In the genomic region with DNA sequence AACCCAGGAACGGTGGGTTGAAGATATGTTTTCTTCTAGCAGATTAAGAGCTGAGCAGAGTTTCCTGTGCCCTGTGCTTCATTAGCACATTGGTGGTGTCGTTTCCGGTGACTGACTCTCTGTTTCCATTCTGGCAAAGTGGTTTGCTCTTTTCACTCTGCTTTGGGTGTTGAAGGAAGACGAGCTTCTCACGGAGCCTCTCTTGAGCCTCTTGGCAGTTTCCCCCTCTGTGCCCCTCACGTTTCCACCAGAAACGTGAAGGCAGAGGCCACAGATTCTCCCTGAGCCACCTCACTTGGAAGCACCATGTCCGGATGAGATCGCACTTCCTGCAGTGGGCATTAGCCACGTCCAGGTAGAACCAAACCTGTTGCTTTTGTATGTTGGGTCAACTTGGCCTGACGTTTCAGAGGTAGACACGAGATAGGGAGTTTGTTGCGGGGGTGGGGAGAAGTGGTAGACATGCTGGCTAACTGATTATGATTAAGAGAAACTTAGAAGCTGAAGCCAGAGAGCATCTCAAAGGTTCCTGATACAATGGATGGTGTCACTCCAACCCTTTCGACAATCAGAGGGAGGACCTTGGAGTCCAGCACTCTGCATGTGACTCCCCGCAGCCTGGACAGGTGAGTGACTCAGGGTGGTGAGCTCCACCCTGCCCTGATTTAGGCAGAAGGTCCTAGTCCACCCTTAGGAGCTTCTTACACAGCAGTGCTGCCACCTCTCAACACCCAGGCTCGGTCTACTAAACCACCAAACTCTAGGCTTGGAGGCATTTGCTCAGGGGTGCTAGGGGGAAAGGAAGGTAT, we compare ENCODE assay signal across 9 cellular contexts. TPM values are rescaled to one million over a fixed set of nuclear protein-coding genes. Genes with fewer than 3 reads are reported as not detected.
DNase-seq lines count a peak whose midpoint lies in the region; ATAC-seq and TF ChIP-seq lines count a peak whose summit lies in the region.
"Had no signal": no experiment of that assay in that cellular context is flagged by ENCODE, and none has a peak within 500 bp of the region (broad histone marks: within the 10 kb centered on the region; RNA-seq: fewer than 3 reads in every experiment).

A gene with protein sequence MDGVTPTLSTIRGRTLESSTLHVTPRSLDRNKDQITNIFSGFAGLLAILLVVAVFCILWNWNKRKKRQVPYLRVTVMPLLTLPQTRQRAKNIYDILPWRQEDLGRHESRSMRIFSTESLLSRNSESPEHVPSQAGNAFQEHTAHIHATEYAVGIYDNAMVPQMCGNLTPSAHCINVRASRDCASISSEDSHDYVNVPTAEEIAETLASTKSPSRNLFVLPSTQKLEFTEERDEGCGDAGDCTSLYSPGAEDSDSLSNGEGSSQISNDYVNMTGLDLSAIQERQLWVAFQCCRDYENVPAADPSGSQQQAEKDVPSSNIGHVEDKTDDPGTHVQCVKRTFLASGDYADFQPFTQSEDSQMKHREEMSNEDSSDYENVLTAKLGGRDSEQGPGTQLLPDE (plus strand): TSS at position 155 of the 809 bp plus-strand sequence. CDS start 383 bp downstream, at position 538.

- no peaks in the 10 kb centered on the region for H3K9me3 Mint-ChIP-seq in activated CD8-positive, alpha-beta memory T cell treated with anti-CD3 and anti-CD28 coated beads, Interleukin-2, amount 10 ng/mL, durations not matched to agents 7 days and 5 days (ENCODE audit: low read depth)
- no peaks in the 10 kb centered on the region for H3K9me3 Mint-ChIP-seq in naive B cell

- H3K36me3 Mint-ChIP-seq in activated CD8-positive, alpha-beta memory T cell treated with anti-CD3 and anti-CD28 coated beads, Interleukin-2, amount 10 ng/mL, durations not matched to agents 7 days and 5 days = peaks cover 12% of the 10 kb centered on the region
- peaks cover 0 to 7% of the 10 kb centered on the region in 2 donors for H3K36me3 Mint-ChIP-seq in naive B cell

- ATAC-seq in GM19025 (IDR thresholded peaks at IDR 0.05; ENCODE audit: low read depth, unreplicated experiment) (peak; percentile 69), HG03469 (IDR thresholded peaks at IDR 0.05; ENCODE audit: unreplicated experiment) (peak; percentile 80), naive B cell (ENCODE audit: low read depth in 2 of 2) (peak; percentile 88 to 91)
- peak; percentile 89 for ATAC-seq in activated CD8-positive, alpha-beta memory T cell treated with anti-CD3 and anti-CD28 coated beads, Interleukin-2, amount 10 ng/mL, durations not matched to agents 7 days and 5 days

- CTCF ChIA-PET in activated CD8-positive, alpha-beta memory T cell treated with anti-CD3 and anti-CD28 coated beads, Interleukin-2, amount 10 ng/mL, durations not matched to agents 7 days and 5 days (lab: Charles Lee) = interaction anchor here (0.8 to 2.8 kb wide), 17 partner anchors 10 to 666 kb away, joined by 3 to 14 read pairs (median 4); a partner anchor contains a TSS

- peak within 1 kb of the TSS in 1 of 5 donors; percentile 29 for H3K27ac ChIP-seq in adrenal gland

- WGBS in adrenal gland, 4 donors = 77 to 87% (median 78%) methylated on average over 15 to 16 of the region's 16 CpGs

- no peak for TF ChIP-seq POLR2A in adrenal gland (IDR thresholded peaks at IDR 0.05)

- intact Hi-C loops in posterior vena cava (cut with DNase I) (no loop called here), adrenal gland (cut with DNase I) (no loop called here)

- H3K27me3 ChIP-seq in adrenal gland = no peaks in the 10 kb centered on the region

- H3K36me3 ChIP-seq in adrenal gland (replicated peaks in 1 of 2) = no peaks in the 10 kb centered on the region

- H3K4me3 ChIP-seq in adrenal gland = no peak within 1 kb of the TSS
- H3K4me3 ChIP-seq: lung had no signal

- H3K4me1 Mint-ChIP-seq in activated CD8-positive, alpha-beta memory T cell treated with anti-CD3 and anti-CD28 coated beads, Interleukin-2, amount 10 ng/mL, durations not matched to agents 7 days and 5 days = peaks cover 52% of the 10 kb centered on the region
- peaks cover 16 to 34% (median 18%) of the 10 kb centered on the region in 3 donors for H3K4me1 Mint-ChIP-seq in naive B cell

- DNase-seq in activated CD8-positive, alpha-beta memory T cell treated with anti-CD3 and anti-CD28 coated beads, Interleukin-2, amount 10 ng/mL, durations not matched to agents 7 days and 5 days = peak; percentile 91
- DNase-seq in naive B cell = peak; percentile 35
- no peak for DNase-seq in putamen (ENCODE audit: low spot score)
- DNase-seq in posterior vena cava (ENCODE audit: low spot score) = no peak
- no peak for DNase-seq in NCI-H2171 (lab: John Stamatoyannopoulos, UW)
- no peak for DNase-seq in adrenal gland

- no peak for TF ChIP-seq CTCF in adrenal gland (IDR thresholded peaks at IDR 0.05)

- H3K27me3 Mint-ChIP-seq in activated CD8-positive, alpha-beta memory T cell treated with anti-CD3 and anti-CD28 coated beads, Interleukin-2, amount 10 ng/mL, durations not matched to agents 7 days and 5 days = no peaks in the 10 kb centered on the region
- peaks cover 0 to 5% (median 0%) of the 10 kb centered on the region in 3 donors for H3K27me3 Mint-ChIP-seq in naive B cell

- H3K9me3 ChIP-seq in adrenal gland (replicated peaks in 1 of 3) = no peaks in the 10 kb centered on the region

- H3K4me3 Mint-ChIP-seq in activated CD8-positive, alpha-beta memory T cell treated with anti-CD3 and anti-CD28 coated beads, Interleukin-2, amount 10 ng/mL, durations not matched to agents 7 days and 5 days = peak within 1 kb of the TSS; percentile 87
- peak within 1 kb of the TSS; percentile 81 to 93 (median 87) for H3K4me3 Mint-ChIP-seq in naive B cell

- peaks cover 0 to 8% of the 10 kb centered on the region in 2 donors for H3K4me1 ChIP-seq in adrenal gland (replicated peaks in 1 of 2)

- H3K27ac Mint-ChIP-seq in activated CD8-positive, alpha-beta memory T cell treated with anti-CD3 and anti-CD28 coated beads, Interleukin-2, amount 10 ng/mL, durations not matched to agents 7 days and 5 days = peak within 1 kb of the TSS; percentile 100
- H3K27ac Mint-ChIP-seq in naive B cell = peak within 1 kb of the TSS; percentile 68 to 93 (median 90)

RNA-seq across cellular contexts. Expression of the gene that starts here (rescaled TPM):
- 10 to 100 TPM; 20.3 to 22.3 TPM for total RNA-seq in activated CD8-positive, alpha-beta memory T cell treated with anti-CD3 and anti-CD28 coated beads, Interleukin-2, amount 10 ng/mL, durations not matched to agents 7 days and 5 days
- 1 to 10 TPM in 5 of 6 donors, not detected in 1; 3.8 to 9.3 (median 6.3) TPM for polyA plus RNA-seq in naive B cell (ENCODE audit: low read depth in 6 of 6)
- under 1 TPM; 0.81 to 0.83 TPM for total RNA-seq in posterior vena cava
- under 1 TPM in 6 of 8 donors, not detected in 2; 0.23 to 0.68 (median 0.37) TPM for total RNA-seq in adrenal gland
- under 1 TPM in 2 of 3 donors, not detected in 1; 0.24 to 0.66 TPM for polyA plus RNA-seq in adrenal gland

Comparison
In these comparisons a context has a peak if more than half of its experiments do, and no peak if none do; other contexts are left out.
1. RNA of the gene that starts here (total RNA-seq): 20.3 to 22.3 TPM in activated CD8-positive, alpha-beta memory T cell treated with anti-CD3 and anti-CD28 coated beads, Interleukin-2, amount 10 ng/mL, durations not matched to agents 7 days and 5 days; 0.81 to 0.83 TPM in posterior vena cava and 0.23 to 0.68 TPM in adrenal gland; every median in the first group is over 10 times any median in the second.
2. DNase-seq: peak in activated CD8-positive, alpha-beta memory T cell treated with anti-CD3 and anti-CD28 coated beads, Interleukin-2, amount 10 ng/mL, durations not matched to agents 7 days and 5 days (single experiment) and naive B cell (single experiment); none in putamen (single experiment), posterior vena cava (single experiment), NCI-H2171 (single experiment) and adrenal gland (0 of 7).
3. Peak in every context shown above with its lines, with median percentiles within 50 percentile points of each other: ATAC-seq.